15 cellular contexts compared by ENCODE assay signal in the genomic region with DNA sequence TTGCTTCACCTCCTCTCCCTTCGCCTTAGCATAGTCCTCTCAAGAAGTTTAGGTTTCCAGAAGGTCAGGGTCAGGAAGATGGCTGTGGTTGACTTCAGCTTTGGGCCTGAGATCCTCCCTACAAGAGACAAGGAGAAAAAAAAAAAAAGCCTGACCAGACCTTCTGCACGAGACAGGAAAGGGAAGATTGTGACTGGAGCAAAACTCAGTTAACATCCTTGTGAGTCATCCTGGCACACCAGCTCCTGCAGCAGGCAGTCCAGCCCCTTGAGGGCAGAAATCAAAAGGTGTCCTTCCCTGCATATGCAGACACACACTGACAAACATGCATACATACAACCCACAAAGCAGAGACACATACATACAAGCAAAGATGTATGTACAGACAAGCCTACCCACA. TPM values are rescaled to one million over a fixed set of nuclear protein-coding genes. Genes with fewer than 3 reads are reported as not detected.
DNase-seq lines count a peak whose midpoint lies in the region; ATAC-seq and TF ChIP-seq lines count a peak whose summit lies in the region.
"Had no signal": no experiment of that assay in that cellular context is flagged by ENCODE, and none has a peak within 500 bp of the region (broad histone marks: within the 10 kb centered on the region; RNA-seq: fewer than 3 reads in every experiment).

No MANE protein-coding gene starts in this region.

- DNase-seq in A172 (ENCODE audit: low spot score) (peak; percentile 77), GM23248 (peak; percentile 80), fibroblast of the aortic adventitia (ENCODE audit: low read depth) (peak; percentile 51), esophagus squamous epithelium (lab: John Stamatoyannopoulos, UW) (no peak)
- no peak for DNase-seq in activated T-cell treated with anti-CD3 and anti-CD28 coated beads, Interleukin-2, amount 50 U/mL, for 48 hours
- DNase-seq: activated CD4-positive, alpha-beta T cell treated with anti-CD3 and anti-CD28 coated beads, Interleukin-2, amount 50 U/mL, for 4 hours; activated effector memory CD4-positive, alpha-beta T cell treated with Interleukin-2 at 50 U/mL for 16 hours; GF-D8; Karpas-422; midbrain; NCI-H2171 had no signal

- in situ Hi-C loops in GM23248 (cut with MboI) = no loop called here

- WGBS in GM23248 (ENCODE audit: low coverage in 1 of 2, low lambda C conversion rate in 2 of 2, missing lambda C conversion rate in 2 of 2), 2 experiments = 49 to 52% methylated on average over 2 of the region's 2 CpGs
- WGBS in esophagus squamous epithelium, 2 donors = 58% methylated on average over 2 of the region's 2 CpGs; no CpG with 5 or more reads in 1 of the 2 donors

- H3K9me3 ChIP-seq in GM23248 (ENCODE audit: low read depth) (no peaks in the 10 kb centered on the region), esophagus squamous epithelium (no peaks in the 10 kb centered on the region)

- no peaks in the 10 kb centered on the region for H3K9me2 ChIP-seq in GM23248 (ENCODE audit: insufficient read depth)

- TF ChIP-seq CTCF in fibroblast of the aortic adventitia (IDR thresholded peaks at IDR 0.05; ENCODE audit: insufficient read depth, low read length) (peak; percentile 16), esophagus squamous epithelium (IDR thresholded peaks at IDR 0.05) (no peak)

- H4K20me1 ChIP-seq in GM23248 (ENCODE audit: insufficient read depth) = no peaks in the 10 kb centered on the region

- H3K36me3 ChIP-seq in GM23248 (ENCODE audit: low read depth) (no peaks in the 10 kb centered on the region), esophagus squamous epithelium (no peaks in the 10 kb centered on the region)

- H3K9ac ChIP-seq in GM23248 = no peak overlapping the region

- TF ChIP-seq POLR2A in esophagus squamous epithelium (IDR thresholded peaks at IDR 0.05) = no peak

- H3K4me2 ChIP-seq in GM23248 (ENCODE audit: unreplicated experiment) = no peak overlapping the region

- H3K4me1 ChIP-seq in GM23248 (ENCODE audit: insufficient read depth) (no peaks in the 10 kb centered on the region), esophagus squamous epithelium (no peaks in the 10 kb centered on the region)

- intact Hi-C loops in esophagus squamous epithelium (cut with DNase I) = no loop called here

- peaks cover 6% of the 10 kb centered on the region for H3K27me3 ChIP-seq in GM23248 (replicated peaks; ENCODE audit: insufficient read depth)
- peaks cover 0 to 18% (median 0%) of the 10 kb centered on the region in 4 donors for H3K27me3 ChIP-seq in esophagus squamous epithelium

- no peak overlapping the region for H3K27ac ChIP-seq in GM23248
- no peak overlapping the region for H3K27ac ChIP-seq in esophagus squamous epithelium

- no peak overlapping the region for H3K4me3 ChIP-seq in GM23248
- no peak overlapping the region for H3K4me3 ChIP-seq in fibroblast of the aortic adventitia (ENCODE audit: low read depth, low read length)
- H3K4me3 ChIP-seq in esophagus squamous epithelium = no peak overlapping the region

- H2AFZ ChIP-seq in GM23248 = no peak overlapping the region

- H3F3A ChIP-seq in GM23248 (ENCODE audit: insufficient read depth) = no peaks in the 10 kb centered on the region

- no peaks in the 10 kb centered on the region for H3K79me2 ChIP-seq in GM23248 (ENCODE audit: insufficient read depth)

- ATAC-seq in SK-N-SH treated with all-trans-retinoic acid at 6 μM for 48 hours (peak; percentile 95), GM21529 (IDR thresholded peaks at IDR 0.05; ENCODE audit: unreplicated experiment) (no peak), GM18867 (IDR thresholded peaks at IDR 0.05; ENCODE audit: unreplicated experiment) (no peak)

TF ChIP-seq in SK-N-SH treated with all-trans-retinoic acid at 6 μM for 48 hours, 23 proteins besides CTCF, POLR2A, EP300 and RAD21:
- no peak for TF ChIP-seq ZNF8 (CRISPR knock-in tag; IDR thresholded peaks at IDR 0.05)
- no peak for TF ChIP-seq BACH2 (CRISPR knock-in tag; IDR thresholded peaks at IDR 0.05; ENCODE audit: borderline replicate concordance)

RNA-seq across cellular contexts. Expression of a gene that starts 18.0 kb away (rescaled TPM):
- 0.43 and 1.1 TPM in 2 replicates for total RNA-seq in A172 (2014; rRNA removed; shearing (Covaris generic))
- not detected in 2 replicates for total RNA-seq in GM23248 (2014; rRNA removed; shearing (Covaris generic))
- polyA plus RNA-seq in GM23248 (2016; fragmentation: Nextera tagmentation; extraction: Ambion mirVana) = 0.35 TPM in 1 of 2 replicates, not detected in the other
- total RNA-seq in fibroblast of the aortic adventitia (ENCODE audit: low replicate concordance) (not detected in 2 replicates), esophagus squamous epithelium (under 1 TPM in 1 of 4 donors, not detected in 3; 0.38 TPM)

RNA-seq across cellular contexts. Expression of a gene that starts 48.7 kb away (rescaled TPM):
- total RNA-seq in A172 (2014; rRNA removed; shearing (Covaris generic)) = 0.69 TPM in 1 of 2 replicates, not detected in the other
- not detected in 2 replicates for total RNA-seq in GM23248 (2014; rRNA removed; shearing (Covaris generic))
- polyA plus RNA-seq in GM23248 (2016; fragmentation: Nextera tagmentation; extraction: Ambion mirVana) = not detected in 2 replicates
- total RNA-seq in fibroblast of the aortic adventitia (ENCODE audit: low replicate concordance) (1.3 TPM in 1 of 2 replicates, not detected in the other), esophagus squamous epithelium (1 to 10 TPM in 1 of 4 donors, under 1 TPM in 2, not detected in 1; 0.29 to 4.6 (median 0.40) TPM)
- total RNA-seq: osteocyte had no signal

Comparison
In these comparisons a context has a peak if more than half of its experiments do, and no peak if none do; other contexts are left out.
1. DNase-seq: peak in A172 (single experiment), GM23248 (single experiment) and fibroblast of the aortic adventitia (single experiment); none in activated T-cell treated with anti-CD3 and anti-CD28 coated beads, Interleukin-2, amount 50 U/mL, for 48 hours (0 of 2) and esophagus squamous epithelium (single experiment).